ENCODE assay signal across 2 cellular contexts in the genomic region with DNA sequence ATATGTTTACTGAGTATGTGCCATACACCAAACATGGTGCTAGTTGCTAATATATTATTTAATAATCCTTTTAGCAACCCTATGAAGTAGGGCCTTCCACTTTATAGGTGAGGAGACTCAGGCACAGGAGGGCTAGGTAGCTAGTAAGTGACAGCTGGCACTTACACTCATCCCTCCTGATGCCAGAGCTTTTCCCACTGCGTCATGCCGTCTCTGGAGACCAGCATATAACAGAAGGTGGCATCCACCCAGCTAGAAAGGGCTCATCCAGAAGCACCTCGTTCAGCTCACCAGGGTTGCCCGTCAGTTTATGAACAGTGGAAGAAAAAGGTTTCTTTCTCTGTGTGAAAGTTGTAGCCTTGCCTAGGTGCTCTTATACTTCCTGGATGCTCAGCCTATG.
TF ChIP-seq lines count a peak whose summit lies in the region.

No MANE protein-coding gene starts in this region.

TF ChIP-seq in H1, 55 proteins besides CTCF, POLR2A, EP300 and RAD21:
- TF ChIP-seq HDAC2 (IDR thresholded peaks at IDR 0.05; ENCODE audit: borderline replicate concordance in 1 of 2, low read depth in 2 of 2, low read length in 2 of 2): no peak
- TF ChIP-seq CHD2 (IDR thresholded peaks at IDR 0.05; ENCODE audit: low read length): no peak
- TF ChIP-seq TAF1 (IDR thresholded peaks at IDR 0.05; ENCODE audit: low read depth, low read length): no peak
- no peak for TF ChIP-seq CEBPB (IDR thresholded peaks at IDR 0.05; ENCODE audit: low read depth, low read length)

TF ChIP-seq in HepG2, 621 proteins besides CTCF, POLR2A, EP300 and RAD21:
- TF ChIP-seq ZSCAN20 (CRISPR knock-in tag; IDR thresholded peaks at IDR 0.05; ENCODE audit: borderline replicate concordance) (no peak), EED (CRISPR knock-in tag; IDR thresholded peaks at IDR 0.05) (no peak), ZHX2 (IDR thresholded peaks at IDR 0.05; ENCODE audit: low read depth) (no peak), ZHX2 (CRISPR knock-in tag; IDR thresholded peaks at IDR 0.05; ENCODE audit: borderline replicate concordance) (no peak), ZNF605 (CRISPR knock-in tag; IDR thresholded peaks at IDR 0.05) (no peak), PAX8 (CRISPR knock-in tag; IDR thresholded peaks at IDR 0.05; ENCODE audit: borderline replicate concordance) (no peak), MATR3 (CRISPR knock-in tag; IDR thresholded peaks at IDR 0.05) (no peak), ZNF468 (CRISPR knock-in tag; IDR thresholded peaks at IDR 0.05) (no peak), ZNF597 (CRISPR knock-in tag; IDR thresholded peaks at IDR 0.05) (no peak), ZNF337 (CRISPR knock-in tag; IDR thresholded peaks at IDR 0.05; ENCODE audit: borderline replicate concordance, low read depth) (no peak), MYNN (CRISPR knock-in tag; IDR thresholded peaks at IDR 0.05; ENCODE audit: low read depth) (no peak), SP2 (CRISPR knock-in tag; IDR thresholded peaks at IDR 0.05) (no peak), MBNL3 (CRISPR knock-in tag; conservative IDR thresholded peaks at IDR 0.05) (no peak), ZNF224 (CRISPR knock-in tag; IDR thresholded peaks at IDR 0.05) (no peak), ZNF234 (CRISPR knock-in tag; conservative IDR thresholded peaks at IDR 0.05) (no peak), ZNF839 (CRISPR knock-in tag; IDR thresholded peaks at IDR 0.05; ENCODE audit: borderline replicate concordance) (no peak), E2F1 (CRISPR knock-in tag; IDR thresholded peaks at IDR 0.05) (no peak)
- TF ChIP-seq, protein P1, sequence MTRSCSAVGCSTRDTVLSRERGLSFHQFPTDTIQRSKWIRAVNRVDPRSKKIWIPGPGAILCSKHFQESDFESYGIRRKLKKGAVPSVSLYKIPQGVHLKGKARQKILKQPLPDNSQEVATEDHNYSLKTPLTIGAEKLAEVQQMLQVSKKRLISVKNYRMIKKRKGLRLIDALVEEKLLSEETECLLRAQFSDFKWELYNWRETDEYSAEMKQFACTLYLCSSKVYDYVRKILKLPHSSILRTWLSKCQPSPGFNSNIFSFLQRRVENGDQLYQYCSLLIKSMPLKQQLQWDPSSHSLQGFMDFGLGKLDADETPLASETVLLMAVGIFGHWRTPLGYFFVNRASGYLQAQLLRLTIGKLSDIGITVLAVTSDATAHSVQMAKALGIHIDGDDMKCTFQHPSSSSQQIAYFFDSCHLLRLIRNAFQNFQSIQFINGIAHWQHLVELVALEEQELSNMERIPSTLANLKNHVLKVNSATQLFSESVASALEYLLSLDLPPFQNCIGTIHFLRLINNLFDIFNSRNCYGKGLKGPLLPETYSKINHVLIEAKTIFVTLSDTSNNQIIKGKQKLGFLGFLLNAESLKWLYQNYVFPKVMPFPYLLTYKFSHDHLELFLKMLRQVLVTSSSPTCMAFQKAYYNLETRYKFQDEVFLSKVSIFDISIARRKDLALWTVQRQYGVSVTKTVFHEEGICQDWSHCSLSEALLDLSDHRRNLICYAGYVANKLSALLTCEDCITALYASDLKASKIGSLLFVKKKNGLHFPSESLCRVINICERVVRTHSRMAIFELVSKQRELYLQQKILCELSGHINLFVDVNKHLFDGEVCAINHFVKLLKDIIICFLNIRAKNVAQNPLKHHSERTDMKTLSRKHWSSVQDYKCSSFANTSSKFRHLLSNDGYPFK (CRISPR knock-in tag; IDR thresholded peaks at IDR 0.05; ENCODE audit: borderline replicate concordance): no peak
- TF ChIP-seq, protein P2, sequence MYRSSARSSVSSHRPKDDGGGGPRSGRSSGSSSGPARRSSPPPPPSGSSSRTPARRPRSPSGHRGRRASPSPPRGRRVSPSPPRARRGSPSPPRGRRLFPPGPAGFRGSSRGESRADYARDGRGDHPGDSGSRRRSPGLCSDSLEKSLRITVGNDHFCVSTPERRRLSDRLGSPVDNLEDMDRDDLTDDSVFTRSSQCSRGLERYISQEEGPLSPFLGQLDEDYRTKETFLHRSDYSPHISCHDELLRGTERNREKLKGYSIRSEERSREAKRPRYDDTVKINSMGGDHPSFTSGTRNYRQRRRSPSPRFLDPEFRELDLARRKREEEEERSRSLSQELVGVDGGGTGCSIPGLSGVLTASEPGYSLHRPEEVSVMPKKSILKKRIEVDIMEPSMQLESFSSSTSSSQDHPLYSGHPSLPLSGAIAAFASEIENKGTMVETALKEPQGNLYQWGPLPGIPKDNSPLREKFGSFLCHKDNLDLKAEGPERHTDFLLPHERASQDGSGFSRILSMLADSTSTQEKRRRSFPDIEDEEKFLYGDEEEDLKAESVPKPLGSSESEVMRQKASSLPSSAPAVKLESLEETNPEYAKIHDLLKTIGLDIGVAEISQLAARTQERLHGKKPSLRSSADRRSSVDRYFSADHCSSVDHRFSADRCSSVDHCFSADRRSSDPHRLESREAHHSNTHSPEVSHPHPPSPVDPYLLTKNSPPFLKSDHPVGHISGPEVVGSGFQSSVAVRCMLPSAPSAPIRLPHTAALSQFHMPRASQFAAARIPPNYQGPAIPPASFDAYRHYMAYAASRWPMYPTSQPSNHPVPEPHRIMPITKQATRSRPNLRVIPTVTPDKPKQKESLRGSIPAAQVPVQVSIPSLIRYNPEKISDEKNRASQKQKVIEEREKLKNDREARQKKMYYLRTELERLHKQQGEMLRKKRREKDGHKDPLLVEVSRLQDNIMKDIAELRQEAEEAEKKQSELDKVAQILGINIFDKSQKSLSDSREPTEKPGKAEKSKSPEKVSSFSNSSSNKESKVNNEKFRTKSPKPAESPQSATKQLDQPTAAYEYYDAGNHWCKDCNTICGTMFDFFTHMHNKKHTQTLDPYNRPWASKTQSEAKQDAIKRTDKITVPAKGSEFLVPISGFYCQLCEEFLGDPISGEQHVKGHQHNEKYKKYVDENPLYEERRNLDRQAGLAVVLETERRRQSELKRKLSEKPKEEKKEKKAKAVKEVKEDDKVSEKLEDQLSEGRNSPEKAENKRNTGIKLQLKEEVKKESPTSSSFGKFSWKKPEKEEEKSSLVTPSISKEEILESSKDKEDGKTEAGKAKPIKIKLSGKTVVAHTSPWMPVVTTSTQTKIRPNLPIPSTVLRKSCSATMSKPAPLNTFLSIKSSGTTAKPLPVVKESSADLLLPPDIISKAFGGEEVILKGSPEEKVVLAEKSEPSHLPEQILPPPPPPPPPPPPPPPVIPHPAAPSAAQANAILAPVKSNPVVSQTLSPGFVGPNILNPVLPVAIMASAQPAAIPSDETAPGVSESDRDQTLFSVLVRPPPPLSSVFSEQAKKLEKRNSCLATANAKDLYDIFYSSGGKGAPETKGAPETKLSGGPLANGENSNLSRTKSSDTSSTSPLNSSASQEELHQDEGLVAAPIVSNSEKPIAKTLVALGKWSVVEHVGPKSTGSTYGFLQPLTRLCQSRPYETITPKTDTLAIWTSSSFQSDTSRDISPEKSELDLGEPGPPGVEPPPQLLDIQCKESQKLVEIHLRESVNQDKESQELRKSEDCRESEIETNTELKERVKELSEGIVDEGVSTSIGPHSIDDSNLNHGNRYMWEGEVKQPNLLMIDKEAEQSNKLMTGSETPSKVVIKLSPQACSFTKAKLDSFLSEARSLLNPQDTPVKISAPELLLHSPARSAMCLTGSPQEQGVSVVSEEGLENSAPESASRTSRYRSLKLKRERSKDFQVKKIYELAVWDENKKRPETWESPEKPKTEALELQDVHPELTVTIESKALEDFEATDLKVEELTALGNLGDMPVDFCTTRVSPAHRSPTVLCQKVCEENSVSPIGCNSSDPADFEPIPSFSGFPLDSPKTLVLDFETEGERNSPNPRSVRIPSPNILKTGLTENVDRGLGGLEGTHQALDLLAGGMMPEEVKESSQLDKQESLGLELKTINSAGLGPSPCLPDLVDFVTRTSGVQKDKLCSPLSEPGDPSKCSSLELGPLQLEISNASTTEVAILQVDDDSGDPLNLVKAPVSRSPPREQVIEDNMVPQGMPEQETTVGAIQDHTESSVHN (CRISPR knock-in tag; IDR thresholded peaks at IDR 0.05): no peak
- TF ChIP-seq, protein P3, sequence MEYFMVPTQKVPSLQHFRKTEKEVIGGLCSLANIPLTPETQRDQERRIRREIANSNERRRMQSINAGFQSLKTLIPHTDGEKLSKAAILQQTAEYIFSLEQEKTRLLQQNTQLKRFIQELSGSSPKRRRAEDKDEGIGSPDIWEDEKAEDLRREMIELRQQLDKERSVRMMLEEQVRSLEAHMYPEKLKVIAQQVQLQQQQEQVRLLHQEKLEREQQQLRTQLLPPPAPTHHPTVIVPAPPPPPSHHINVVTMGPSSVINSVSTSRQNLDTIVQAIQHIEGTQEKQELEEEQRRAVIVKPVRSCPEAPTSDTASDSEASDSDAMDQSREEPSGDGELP (IDR thresholded peaks at IDR 0.05; ENCODE audit: borderline replicate concordance, low read depth): no peak
